6 cellular contexts compared by ENCODE assay signal in genomic region chr17:4938670-4939553, GRCh38. TPM values are rescaled to one million over a fixed set of nuclear protein-coding genes. Genes with fewer than 3 reads are reported as not detected.
A peak's percentile ranks its signal among the peaks of the same experiment; 100 is the strongest.
DNase-seq lines count a peak whose midpoint lies in the region; ATAC-seq and TF ChIP-seq lines count a peak whose summit lies in the region.

No MANE protein-coding gene starts in this region.

- CTCF ChIA-PET in activated B cell treated with CpG ODN at 0.5 μM for 24 hours (lab: Charles Lee): interaction anchor here (1.4 to 2.3 kb wide), 3 partner anchors 10 to 29 kb away, joined by 3 to 14 read pairs (median 9); partner anchors contain the start of gene SPAG7

- peaks cover 8 to 50% (median 35%) of the 10 kb centered on the region in 4 donors for H3K4me1 ChIP-seq in liver (ENCODE audit: control insufficient read depth in 4 of 4, insufficient read depth in 4 of 4, low read length in 3 of 4)

- no peak for TF ChIP-seq RAD21 in liver (IDR thresholded peaks at IDR 0.05)

- peak overlapping the region; percentile 79 to 89 (median 83) for H3K4me3 ChIP-seq in liver (ENCODE audit: low read depth in 1 of 3, low read length in 3 of 3)

- H3K27ac ChIP-seq in liver (ENCODE audit: low read depth in 1 of 2, low read length in 2 of 2): peak overlapping the region; percentile 89 to 90

- 56% methylated on average over 19 of the region's 19 CpGs for WGBS in liver

- H3K4me1 Mint-ChIP-seq in activated B cell treated with CpG ODN at 0.5 μM for 24 hours: peaks cover 66% of the 10 kb centered on the region

- peak overlapping the region; percentile 82 for H3K27ac Mint-ChIP-seq in activated B cell treated with CpG ODN at 0.5 μM for 24 hours

- no peaks in the 10 kb centered on the region for H3K27me3 ChIP-seq in liver (ENCODE audit: control insufficient read depth in 4 of 4, insufficient read depth in 4 of 4, low read length in 3 of 4)

- H3K9me3 ChIP-seq in liver (ENCODE audit: control insufficient read depth in 4 of 4, low read length in 3 of 4): no peaks in the 10 kb centered on the region

- H3K27me3 Mint-ChIP-seq in activated B cell treated with CpG ODN at 0.5 μM for 24 hours: peaks cover 4% of the 10 kb centered on the region

- peaks cover 60% of the 10 kb centered on the region for H3K36me3 Mint-ChIP-seq in activated B cell treated with CpG ODN at 0.5 μM for 24 hours (ENCODE audit: low read depth)

- peak overlapping the region; percentile 69 to 78 for H3K9ac ChIP-seq in liver (ENCODE audit: low read depth in 1 of 2, low read length in 2 of 2)

- H3K9me3 Mint-ChIP-seq in activated B cell treated with CpG ODN at 0.5 μM for 24 hours: no peaks in the 10 kb centered on the region

- H3K4me3 Mint-ChIP-seq in activated B cell treated with CpG ODN at 0.5 μM for 24 hours: peak overlapping the region; percentile 97

- ATAC-seq in activated B cell treated with CpG ODN at 0.5 μM for 24 hours (ENCODE audit: low read depth) (no peak), GM18873 (IDR thresholded peaks at IDR 0.05; ENCODE audit: low FRiP score, unreplicated experiment) (no peak)

- POLR2A ChIA-PET in activated B cell treated with CpG ODN at 0.5 μM for 24 hours (lab: Charles Lee): interaction anchor here (0.6 to 3.4 kb wide), 16 partner anchors 11 to 253 kb away, joined by 3 to 104 read pairs (median 9); partner anchors contain the start of genes C17orf107, CAMTA2, ENO3 and INCA1

- intact Hi-C loops in activated B cell treated with CpG ODN at 0.5 μM for 24 hours (cut with micrococcal nuclease): no loop called here

- DNase-seq in ELR (ENCODE audit: low read depth) (peak; percentile 44), activated B cell treated with CpG ODN at 0.5 μM for 24 hours (no peak), NCI-H2171 (lab: John Stamatoyannopoulos, UW) (no peak)
- no peak for DNase-seq in stimulated activated naive CD4-positive, alpha-beta T cell treated with Interleukin-2 at 50 U/mL for 16 hours (lab: John Stamatoyannopoulos, UW)

- TF ChIP-seq CTCF in activated B cell treated with CpG ODN at 0.5 μM for 24 hours (IDR thresholded peaks at IDR 0.05) (no peak), liver (IDR thresholded peaks at IDR 0.05; ENCODE audit: low read depth, low read length, missing input control) (no peak)

- H3K36me3 ChIP-seq in liver (ENCODE audit: control insufficient read depth in 4 of 4, insufficient read depth in 3 of 4, low read depth in 1 of 4, low read length in 3 of 4): peaks cover 4 to 21% (median 13%) of the 10 kb centered on the region in 4 donors

TF ChIP-seq in liver, 16 proteins besides CTCF, POLR2A, EP300 and RAD21:
- TF ChIP-seq HNF4G (IDR thresholded peaks at IDR 0.05): no peak
- TF ChIP-seq, protein P1, sequence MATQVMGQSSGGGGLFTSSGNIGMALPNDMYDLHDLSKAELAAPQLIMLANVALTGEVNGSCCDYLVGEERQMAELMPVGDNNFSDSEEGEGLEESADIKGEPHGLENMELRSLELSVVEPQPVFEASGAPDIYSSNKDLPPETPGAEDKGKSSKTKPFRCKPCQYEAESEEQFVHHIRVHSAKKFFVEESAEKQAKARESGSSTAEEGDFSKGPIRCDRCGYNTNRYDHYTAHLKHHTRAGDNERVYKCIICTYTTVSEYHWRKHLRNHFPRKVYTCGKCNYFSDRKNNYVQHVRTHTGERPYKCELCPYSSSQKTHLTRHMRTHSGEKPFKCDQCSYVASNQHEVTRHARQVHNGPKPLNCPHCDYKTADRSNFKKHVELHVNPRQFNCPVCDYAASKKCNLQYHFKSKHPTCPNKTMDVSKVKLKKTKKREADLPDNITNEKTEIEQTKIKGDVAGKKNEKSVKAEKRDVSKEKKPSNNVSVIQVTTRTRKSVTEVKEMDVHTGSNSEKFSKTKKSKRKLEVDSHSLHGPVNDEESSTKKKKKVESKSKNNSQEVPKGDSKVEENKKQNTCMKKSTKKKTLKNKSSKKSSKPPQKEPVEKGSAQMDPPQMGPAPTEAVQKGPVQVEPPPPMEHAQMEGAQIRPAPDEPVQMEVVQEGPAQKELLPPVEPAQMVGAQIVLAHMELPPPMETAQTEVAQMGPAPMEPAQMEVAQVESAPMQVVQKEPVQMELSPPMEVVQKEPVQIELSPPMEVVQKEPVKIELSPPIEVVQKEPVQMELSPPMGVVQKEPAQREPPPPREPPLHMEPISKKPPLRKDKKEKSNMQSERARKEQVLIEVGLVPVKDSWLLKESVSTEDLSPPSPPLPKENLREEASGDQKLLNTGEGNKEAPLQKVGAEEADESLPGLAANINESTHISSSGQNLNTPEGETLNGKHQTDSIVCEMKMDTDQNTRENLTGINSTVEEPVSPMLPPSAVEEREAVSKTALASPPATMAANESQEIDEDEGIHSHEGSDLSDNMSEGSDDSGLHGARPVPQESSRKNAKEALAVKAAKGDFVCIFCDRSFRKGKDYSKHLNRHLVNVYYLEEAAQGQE (IDR thresholded peaks at IDR 0.05): no peak
- TF ChIP-seq RXRA (IDR thresholded peaks at IDR 0.05): peak in 1 of 2 donors; percentile 32
- TF ChIP-seq EGR1 (IDR thresholded peaks at IDR 0.05; ENCODE audit: low read depth in 2 of 2): no peak
- TF ChIP-seq NR2F2 (IDR thresholded peaks at IDR 0.05): peak; percentile 29
- no peak for TF ChIP-seq SP1 (IDR thresholded peaks at IDR 0.05)

RNA-seq across cellular contexts. Expression of gene SLC25A11, which starts 0.9 kb away (rescaled TPM):
- 35.3 and 35.8 TPM in 2 replicates for total RNA-seq in activated B cell treated with CpG ODN at 0.5 μM for 24 hours
- 10 to 100 TPM; 28.5 to 40.7 TPM for total RNA-seq in liver
- polyA plus RNA-seq in liver: 10 to 100 TPM; 51.3 to 54.1 TPM

RNA-seq across cellular contexts. Expression of gene RNF167, which starts 1.2 kb away (rescaled TPM):
- total RNA-seq in activated B cell treated with CpG ODN at 0.5 μM for 24 hours (93.3 and 108 TPM in 2 replicates), liver (10 to 100 TPM; 15.9 to 23.4 TPM)
- polyA plus RNA-seq in liver: 10 to 100 TPM; 25.4 to 72.6 TPM

RNA-seq across cellular contexts. Expression of gene GP1BA, which starts 6.8 kb away (rescaled TPM):
- total RNA-seq in activated B cell treated with CpG ODN at 0.5 μM for 24 hours (not detected in 2 replicates), liver (1 to 10 TPM in 1 of 2 donors, not detected in 1; 2.3 TPM)
- polyA plus RNA-seq in liver: under 1 TPM; 0.03 to 0.18 TPM

RNA-seq across cellular contexts. Expression of gene PFN1, which starts 9.4 kb away (rescaled TPM):
- total RNA-seq in activated B cell treated with CpG ODN at 0.5 μM for 24 hours (1,071 and 1,072 TPM in 2 replicates), liver (100 to 1,000 TPM; 150 to 672 TPM)
- polyA plus RNA-seq in liver: 100 to 1,000 TPM; 568 to 592 TPM

RNA-seq across cellular contexts. Expression of gene ENO3, which starts 12.0 kb away (rescaled TPM):
- 26.3 and 29.5 TPM in 2 replicates for total RNA-seq in activated B cell treated with CpG ODN at 0.5 μM for 24 hours
- total RNA-seq in liver: 10 to 100 TPM; 26.3 to 27.5 TPM
- 100 to 1,000 TPM in 1 of 2 donors, 10 to 100 TPM in 1; 34.1 to 117 TPM for polyA plus RNA-seq in liver
